8 cellular contexts compared by ENCODE assay signal in genomic region chr1:110433803-110434202, GRCh38. TPM values are rescaled to one million over a fixed set of nuclear protein-coding genes. Genes with fewer than 3 reads are reported as not detected.
A peak's percentile ranks its signal among the peaks of the same experiment; 100 is the strongest.
DNase-seq lines count a peak whose midpoint lies in the region; ATAC-seq and TF ChIP-seq lines count a peak whose summit lies in the region.

No MANE protein-coding gene starts in this region.

- H3K27me3 ChIP-seq in gastrocnemius medialis: no peaks in the 10 kb centered on the region

- no peak overlapping the region for H3K4me3 Mint-ChIP-seq in T-cell

- H3K9me3 Mint-ChIP-seq in T-cell: no peaks in the 10 kb centered on the region

- no peaks in the 10 kb centered on the region for H3K36me3 ChIP-seq in gastrocnemius medialis

- peak overlapping the region in 2 of 4 donors; percentile 9 to 50 for H3K27ac ChIP-seq in gastrocnemius medialis

- H3K36me3 Mint-ChIP-seq in T-cell: no peaks in the 10 kb centered on the region

- H3K9me3 ChIP-seq in gastrocnemius medialis: no peaks in the 10 kb centered on the region

- POLR2A ChIA-PET in T-cell (lab: Charles Lee): no interaction called here

- H3K4me1 Mint-ChIP-seq in T-cell: no peaks in the 10 kb centered on the region

- peaks cover 10 to 16% of the 10 kb centered on the region in 2 donors for H3K27me3 Mint-ChIP-seq in T-cell

- in situ Hi-C loops in gastrocnemius medialis (cut with MboI; ENCODE audit: low sequenced_read_pairs in 4 of 4): no loop called here

- CTCF ChIA-PET in T-cell (lab: Charles Lee): interaction anchor here in 1 of 2 donors (0.6 to 1.0 kb wide), 2 partner anchors 26 to 389 kb away, joined by 3 read pairs; no protein-coding TSS in a partner anchor

- DNase-seq in NCI-H2227 (lab: John Stamatoyannopoulos, UW; ENCODE audit: unreplicated experiment) (peak; percentile 14), NCI-H2227 treated with DMSO at 0.1 percent for 48 hours (lab: John Stamatoyannopoulos, UW) (no peak), NOMO-1 treated with dmso at 0.1 percent for 144 hours (lab: John Stamatoyannopoulos, UW; ENCODE audit: unreplicated experiment) (peak; percentile 77), fibroblast of pulmonary artery (ENCODE audit: low read depth) (peak; percentile 35), gastrocnemius medialis (peak; percentile 50 to 81), NCI-H1048 (lab: John Stamatoyannopoulos, UW) (no peak), T-cell (no peak)

- H3K4me3 ChIP-seq in fibroblast of pulmonary artery (replicated peaks; ENCODE audit: low read depth, low read length) (no peak overlapping the region), gastrocnemius medialis (no peak overlapping the region)

- peak; percentile 12 for TF ChIP-seq CTCF in fibroblast of pulmonary artery (IDR thresholded peaks at IDR 0.05; ENCODE audit: low read length, missing control alignments)
- TF ChIP-seq CTCF in gastrocnemius medialis (IDR thresholded peaks at IDR 0.05 in 4 of 5, conservative IDR thresholded peaks at IDR 0.05 in 1 of 5): no peak

- H3K4me1 ChIP-seq in gastrocnemius medialis: peaks cover 0 to 3% of the 10 kb centered on the region in 2 donors

- H3K27ac Mint-ChIP-seq in T-cell: no peak overlapping the region

- TF ChIP-seq POLR2A in gastrocnemius medialis (IDR thresholded peaks at IDR 0.05): no peak

- intact Hi-C loops in gastrocnemius medialis (cut with DNase I; ENCODE audit: low total_unique reads): no loop called here

- ATAC-seq in gastrocnemius medialis (peak; percentile 81 to 89), GM21390 (IDR thresholded peaks at IDR 0.05; ENCODE audit: unreplicated experiment) (no peak), T-cell (replicated peaks in 1 of 4) (no peak)

RNA-seq across cellular contexts. Expression of gene PROK1, which starts 17.1 kb away (rescaled TPM):
- total RNA-seq in gastrocnemius medialis (1 to 10 TPM in 3 of 4 donors, under 1 TPM in 1; 0.38 to 2.8 (median 1.6) TPM), T-cell (under 1 TPM in 1 of 5 donors, not detected in 4; 0.20 TPM)

RNA-seq across cellular contexts. Expression of gene LAMTOR5, which starts 26.3 kb away (rescaled TPM):
- 100 to 1,000 TPM; 116 to 203 (median 153) TPM for total RNA-seq in gastrocnemius medialis
- 10 to 100 TPM; 60.0 to 68.6 (median 67.0) TPM for total RNA-seq in T-cell

RNA-seq across cellular contexts. Expression of gene SLC16A4, which starts 43.0 kb away (rescaled TPM):
- 1 to 10 TPM; 1.2 to 3.5 (median 2.9) TPM for total RNA-seq in gastrocnemius medialis
- total RNA-seq in T-cell: under 1 TPM; 0.23 to 0.70 (median 0.35) TPM

Comparison
In these comparisons a context has a peak if more than half of its experiments do, and no peak if none do; other contexts are left out.
1. DNase-seq: peak in NCI-H2227 (single experiment), NOMO-1 treated with dmso at 0.1 percent for 144 hours (single experiment), fibroblast of pulmonary artery (single experiment) and gastrocnemius medialis (2 of 2); none in NCI-H2227 treated with DMSO at 0.1 percent for 48 hours (single experiment), NCI-H1048 (single experiment) and T-cell (0 of 34).
2. ATAC-seq: peak in gastrocnemius medialis (2 of 2); none in GM21390 (single experiment) and T-cell (0 of 4).